ENCODE assay signal across 18 cellular contexts in the genomic region with DNA sequence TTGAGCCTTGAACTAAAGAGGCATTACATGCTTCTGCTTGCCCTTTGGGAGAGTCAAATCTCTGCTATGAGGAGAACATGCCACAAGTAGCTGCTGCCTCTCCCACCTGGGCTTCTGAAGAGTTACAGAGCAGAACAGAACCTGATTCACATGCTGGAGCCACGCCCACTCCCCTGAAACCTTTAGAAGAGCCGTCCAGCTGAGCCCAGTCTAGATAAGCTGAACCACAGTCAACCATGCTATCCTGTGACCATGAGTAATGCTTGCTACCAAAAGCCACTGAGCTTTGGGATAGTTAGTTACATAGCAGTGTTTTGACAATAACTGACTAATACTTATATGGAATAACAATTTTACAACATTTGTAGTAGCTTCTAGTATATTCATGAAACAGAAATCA.
"Had no signal": no experiment of that assay in that cellular context is flagged by ENCODE, and none has a peak within 500 bp of the region (broad histone marks: within the 10 kb centered on the region; RNA-seq: fewer than 3 reads in every experiment).

No MANE protein-coding gene starts in this region.

- DNase-seq: activated CD4-positive, alpha-beta T cell treated with anti-CD3 and anti-CD28 coated beads, Interleukin-2, amount 10 ng/mL, durations not matched to agents 24 days and 14 days; activated CD8-positive, alpha-beta T cell treated with anti-CD3 and anti-CD28 coated beads, Interleukin-2, amount 10 ng/mL, durations not matched to agents 7 days and 5 days; activated naive CD4-positive, alpha-beta T cell treated with anti-CD3 and anti-CD28 coated beads for 36 hours; activated T-cell treated with anti-CD3 and anti-CD28 coated beads, Interleukin-2, amount 50 U/mL, for 24 hours; colonic mucosa; gastrocnemius medialis; head of caudate nucleus; kidney glomerular epithelial cell; left ventricle myocardium inferior; naive thymus-derived CD4-positive, alpha-beta T cell; pancreas; sigmoid colon; stimulated activated CD4-positive, alpha-beta T cell treated with anti-CD3 and anti-CD28 coated beads, Interleukin-4, amount 100 ng/mL, for 24 hours; stomach; T-helper 9 cell; trophoblast cell had no signal

- ATAC-seq: activated CD8-positive, alpha-beta T cell treated with anti-CD3 and anti-CD28 coated beads, Interleukin-2, amount 10 ng/mL, durations not matched to agents 7 days and 5 days; gastrocnemius medialis; naive thymus-derived CD4-positive, alpha-beta T cell; pancreas; stimulated activated effector memory CD8-positive, alpha-beta T cell treated with anti-CD3 and anti-CD28 coated beads, Interleukin-12 subunit alpha, Interleukin-12 subunit beta, amount 100 ng/mL, for 72 hours had no signal

- H3K27ac ChIP-seq: colonic mucosa, gastrocnemius medialis, left ventricle myocardium inferior, neural progenitor cell, pancreas, sigmoid colon, stomach had no signal

- H3K4me3 ChIP-seq: colonic mucosa, gastrocnemius medialis, left ventricle myocardium inferior, neural progenitor cell, pancreas, sigmoid colon, stomach had no signal

- H2AFZ ChIP-seq: neural progenitor cell had no signal

- H3K9me3 ChIP-seq: colonic mucosa, gastrocnemius medialis, pancreas had no signal

- H3K36me3 ChIP-seq: colonic mucosa, gastrocnemius medialis, left ventricle myocardium inferior, neural progenitor cell, pancreas, sigmoid colon, stomach had no signal

- H3K4me2 ChIP-seq: neural progenitor cell had no signal

- H3K27me3 ChIP-seq: colonic mucosa, gastrocnemius medialis, neural progenitor cell, pancreas, sigmoid colon, stomach had no signal

- H3K4me1 ChIP-seq: colonic mucosa, gastrocnemius medialis, left ventricle myocardium inferior, pancreas, sigmoid colon, stomach had no signal
